In the genomic region with DNA sequence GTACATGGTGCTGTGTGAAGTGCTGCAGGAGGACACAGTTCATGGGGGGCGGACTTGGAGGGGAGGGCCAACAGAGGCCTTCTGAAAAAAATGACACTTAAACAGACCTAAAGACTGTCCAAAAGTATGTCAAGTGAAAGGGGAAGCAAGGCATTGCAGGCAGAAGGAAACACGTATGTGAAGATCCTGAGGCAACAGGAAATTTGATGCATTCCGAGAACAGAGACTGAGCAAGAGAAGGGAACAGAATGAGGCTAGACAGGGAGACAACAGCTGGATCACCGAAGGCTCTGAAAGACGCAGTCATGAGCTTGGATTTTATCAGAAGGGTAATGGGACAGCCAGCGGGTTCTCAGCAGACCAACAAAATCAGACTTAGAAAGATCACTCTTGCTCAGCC, we compare ENCODE assay signal across 9 cellular contexts. TPM values are rescaled to one million over a fixed set of nuclear protein-coding genes. Genes with fewer than 3 reads are reported as not detected.
DNase-seq lines count a peak whose midpoint lies in the region; ATAC-seq and TF ChIP-seq lines count a peak whose summit lies in the region.
"Had no signal": no experiment of that assay in that cellular context is flagged by ENCODE, and none has a peak within 500 bp of the region (broad histone marks: within the 10 kb centered on the region; RNA-seq: fewer than 3 reads in every experiment).

No MANE protein-coding gene starts in this region.

- no peaks in the 10 kb centered on the region for H3K9me2 ChIP-seq in MM.1S (replicated peaks; ENCODE audit: insufficient read depth, low read length)

- DNase-seq in MM.1S: no peak
- DNase-seq in mammary epithelial cell: no peak
- DNase-seq in natural killer cell treated with Interleukin-12 subunit alpha and Interleukin-12 subunit beta and Interleukin-15 and Interleukin-18, amount 100 ng/mL, for 72 hours (ENCODE audit: low spot score): no peak
- no peak for DNase-seq in COR-L47 (lab: John Stamatoyannopoulos, UW)
- DNase-seq in NCI-H1105 treated with DMSO at 0.1 percent for 48 hours (lab: John Stamatoyannopoulos, UW): no peak
- DNase-seq: occipital lobe had no signal

- intact Hi-C loops in mammary epithelial cell (cut with micrococcal nuclease): loop anchor here (2.0 to 10.0 kb wide), 2 partner anchors 73 to 439 kb away; a partner anchor contains a TSS

- in situ Hi-C loops in mammary epithelial cell (cut with MboI; ENCODE audit: low sequenced_read_pairs in 2 of 2): loop anchor here in 1 of 2 donors (25.0 kb wide), 2 partner anchors 153 to 447 kb away; a partner anchor contains a TSS

- no TSS peak for BruUV-seq in mammary epithelial cell (replicated peaks; lab: Mats Ljungman, UMichigan)

- H4K20me1 ChIP-seq in BLaER1 (peaks cover 74% of the 10 kb centered on the region), MM.1S (ENCODE audit: insufficient read depth, low read length) (no peaks in the 10 kb centered on the region), mammary epithelial cell (ENCODE audit: insufficient read depth, low read length) (no peaks in the 10 kb centered on the region)

- dilution Hi-C loops in mammary epithelial cell (cut with HindIII; ENCODE audit: low sequenced_read_pairs): no loop called here

- no peak for ATAC-seq in natural killer cell treated with Interleukin-12 subunit alpha and Interleukin-12 subunit beta and Interleukin-15 and Interleukin-18, amount 100 ng/mL, for 72 hours
- ATAC-seq in HG03571 (IDR thresholded peaks at IDR 0.05; ENCODE audit: unreplicated experiment) (no peak), GM19452 (IDR thresholded peaks at IDR 0.05; ENCODE audit: unreplicated experiment) (no peak)

- H3K4me3 Mint-ChIP-seq in natural killer cell treated with Interleukin-12 subunit alpha and Interleukin-12 subunit beta and Interleukin-15 and Interleukin-18, amount 100 ng/mL, for 72 hours: peak overlapping the region; percentile 95

- H3K9me3 ChIP-seq in BLaER1 (no peaks in the 10 kb centered on the region), MM.1S (replicated peaks; ENCODE audit: insufficient read depth, low read length) (no peaks in the 10 kb centered on the region), mammary epithelial cell (replicated peaks; ENCODE audit: insufficient read depth, low read length) (no peaks in the 10 kb centered on the region)

- H3K9ac ChIP-seq in BLaER1 (peak overlapping the region; percentile 84), MM.1S (ENCODE audit: low read length) (peak overlapping the region; percentile 80; the same call in 1 of the 2 replicates), mammary epithelial cell (ENCODE audit: insufficient read depth, low read length) (peak overlapping the region; percentile 86)

- peaks cover 38 to 39% of the 10 kb centered on the region in 2 donors for H3K4me1 Mint-ChIP-seq in natural killer cell treated with Interleukin-12 subunit alpha and Interleukin-12 subunit beta and Interleukin-15 and Interleukin-18, amount 100 ng/mL, for 72 hours (ENCODE audit: low read depth in 2 of 2)

- H3K36me3 Mint-ChIP-seq in natural killer cell treated with Interleukin-12 subunit alpha and Interleukin-12 subunit beta and Interleukin-15 and Interleukin-18, amount 100 ng/mL, for 72 hours: peaks cover 4% of the 10 kb centered on the region

- no peaks in the 10 kb centered on the region for H3K9me3 Mint-ChIP-seq in natural killer cell treated with Interleukin-12 subunit alpha and Interleukin-12 subunit beta and Interleukin-15 and Interleukin-18, amount 100 ng/mL, for 72 hours

- H3F3A ChIP-seq in MM.1S (ENCODE audit: insufficient read depth, low read length): no peaks in the 10 kb centered on the region

- H3K36me3 ChIP-seq in BLaER1: peaks cover 36% of the 10 kb centered on the region
- no peaks in the 10 kb centered on the region for H3K36me3 ChIP-seq in MM.1S (replicated peaks; ENCODE audit: insufficient read depth, low read length)
- H3K36me3 ChIP-seq in mammary epithelial cell (ENCODE audit: insufficient read depth, low read length): peaks cover 3% of the 10 kb centered on the region

- peak overlapping the region; percentile 98 for H3K4me2 ChIP-seq in BLaER1
- H3K4me2 ChIP-seq in MM.1S (ENCODE audit: low read depth, low read length): peak overlapping the region; percentile 84
- H3K4me2 ChIP-seq in mammary epithelial cell (ENCODE audit: insufficient read depth, low read depth, low read length): peak overlapping the region; percentile 91

- H3K27ac ChIP-seq in BLaER1: no peak overlapping the region
- H3K27ac ChIP-seq in MM.1S (ENCODE audit: low read length): no peak overlapping the region
- peak overlapping the region; percentile 70 for H3K27ac ChIP-seq in mammary epithelial cell (ENCODE audit: insufficient read depth, low read depth, low read length)

- TF ChIP-seq CTCF in MM.1S (IDR thresholded peaks at IDR 0.05; ENCODE audit: low read length) (no peak), mammary epithelial cell (conservative IDR thresholded peaks at IDR 0.05 in 1 of 2, IDR thresholded peaks at IDR 0.05 in 1 of 2; ENCODE audit: extremely low read depth in 1 of 2, insufficient read depth in 1 of 2, low read depth in 1 of 2, low read length in 2 of 2) (no peak)

- peaks cover 54% of the 10 kb centered on the region for H3K79me2 ChIP-seq in MM.1S (ENCODE audit: low read length)
- peaks cover 57% of the 10 kb centered on the region for H3K79me2 ChIP-seq in mammary epithelial cell (ENCODE audit: insufficient read depth, low read length)

- H2AFZ ChIP-seq in MM.1S (ENCODE audit: low read length): no peak overlapping the region
- H2AFZ ChIP-seq in mammary epithelial cell (ENCODE audit: low read depth, low read length): no peak overlapping the region

- CTCF ChIA-PET in mammary epithelial cell (lab: Charles Lee; ENCODE audit: low non-redundant PET): no interaction called here

- H3K27me3 Mint-ChIP-seq in natural killer cell treated with Interleukin-12 subunit alpha and Interleukin-12 subunit beta and Interleukin-15 and Interleukin-18, amount 100 ng/mL, for 72 hours: no peaks in the 10 kb centered on the region

- H3K4me3 ChIP-seq in BLaER1 (peak overlapping the region; percentile 93), MM.1S (ENCODE audit: low read length) (peak overlapping the region; percentile 91), mammary epithelial cell (replicated peaks in 1 of 3; ENCODE audit: insufficient read depth in 1 of 3, low read depth in 2 of 3, low read length in 3 of 3) (peak overlapping the region in 2 of 3 experiments; percentile 73 to 78)

- 46% methylated on average over 6 of the region's 6 CpGs for WGBS in mammary epithelial cell (ENCODE audit: low coverage, missing lambda C conversion rate)

- H3K27ac Mint-ChIP-seq in natural killer cell treated with Interleukin-12 subunit alpha and Interleukin-12 subunit beta and Interleukin-15 and Interleukin-18, amount 100 ng/mL, for 72 hours: peak overlapping the region; percentile 83

- H3K27me3 ChIP-seq in BLaER1: no peaks in the 10 kb centered on the region
- no peaks in the 10 kb centered on the region for H3K27me3 ChIP-seq in MM.1S (replicated peaks; ENCODE audit: insufficient read depth, low read length)
- no peaks in the 10 kb centered on the region for H3K27me3 ChIP-seq in mammary epithelial cell (ENCODE audit: insufficient read depth, low read length)

- H3K4me1 ChIP-seq in BLaER1 (peaks cover 25% of the 10 kb centered on the region), MM.1S (ENCODE audit: low read length) (peaks cover 18% of the 10 kb centered on the region), mammary epithelial cell (ENCODE audit: insufficient read depth, low read length) (peaks cover 33% of the 10 kb centered on the region)

RNA-seq across cellular contexts. Expression of a gene that starts 1.1 kb away (rescaled TPM):
- 10 to 100 TPM; 22.0 to 26.1 TPM for total RNA-seq in mammary epithelial cell
- polyA plus RNA-seq in mammary epithelial cell: 15.6 TPM
- polyA minus RNA-seq in mammary epithelial cell: not detected
- 10 to 100 TPM; 17.7 to 18.2 TPM for total RNA-seq in natural killer cell treated with Interleukin-12 subunit alpha and Interleukin-12 subunit beta and Interleukin-15 and Interleukin-18, amount 100 ng/mL, for 72 hours

RNA-seq across cellular contexts. Expression of a gene that starts 1.4 kb away (rescaled TPM):
- 100 to 1,000 TPM; 103 to 108 TPM for total RNA-seq in mammary epithelial cell
- 82.2 TPM for polyA plus RNA-seq in mammary epithelial cell
- polyA minus RNA-seq in mammary epithelial cell: 215 TPM
- total RNA-seq in natural killer cell treated with Interleukin-12 subunit alpha and Interleukin-12 subunit beta and Interleukin-15 and Interleukin-18, amount 100 ng/mL, for 72 hours: 10 to 100 TPM; 20.4 to 24.9 TPM

RNA-seq across cellular contexts. Expression of a gene that starts 15.2 kb away (rescaled TPM):
- 10 to 100 TPM; 12.5 to 34.6 TPM for total RNA-seq in mammary epithelial cell
- polyA plus RNA-seq in mammary epithelial cell: 58.9 TPM
- 159 TPM for polyA minus RNA-seq in mammary epithelial cell
- total RNA-seq in natural killer cell treated with Interleukin-12 subunit alpha and Interleukin-12 subunit beta and Interleukin-15 and Interleukin-18, amount 100 ng/mL, for 72 hours: 10 to 100 TPM; 30.7 to 60.4 TPM

RNA-seq across cellular contexts. Expression of a gene that starts 23.2 kb away (rescaled TPM):
- 10 to 100 TPM; 76.3 to 80.5 TPM for total RNA-seq in mammary epithelial cell
- polyA plus RNA-seq in mammary epithelial cell: 99.9 TPM
- polyA minus RNA-seq in mammary epithelial cell: 71.4 TPM
- 100 to 1,000 TPM in 1 of 2 donors, 10 to 100 TPM in 1; 74.9 to 122 TPM for total RNA-seq in natural killer cell treated with Interleukin-12 subunit alpha and Interleukin-12 subunit beta and Interleukin-15 and Interleukin-18, amount 100 ng/mL, for 72 hours

RNA-seq across cellular contexts. Expression of a gene that starts 30.8 kb away (rescaled TPM):
- not detected for total RNA-seq in mammary epithelial cell
- not detected for polyA plus RNA-seq in mammary epithelial cell
- not detected for polyA minus RNA-seq in mammary epithelial cell
- total RNA-seq in natural killer cell treated with Interleukin-12 subunit alpha and Interleukin-12 subunit beta and Interleukin-15 and Interleukin-18, amount 100 ng/mL, for 72 hours: not detected
- total RNA-seq: occipital lobe had no signal

Comparison
In these comparisons a context has a peak if more than half of its experiments do, and no peak if none do; other contexts are left out.
1. RNA of a gene that starts 1.4 kb away (total RNA-seq): 103 to 108 TPM in mammary epithelial cell; 20.4 to 24.9 TPM in natural killer cell treated with Interleukin-12 subunit alpha and Interleukin-12 subunit beta and Interleukin-15 and Interleukin-18, amount 100 ng/mL, for 72 hours; every median in the first group is over 4 times any median in the second.
2. Peak in every context shown above with its lines, with median percentiles within 50 percentile points of each other: H3K4me2 ChIP-seq, H3K4me3 ChIP-seq and H3K9ac ChIP-seq.